1 cellular context compared by ENCODE assay signal in genomic region chr10:103231047-103231551, GRCh38.
A peak's percentile ranks its signal among the peaks of the same experiment; 100 is the strongest.
TF ChIP-seq lines count a peak whose summit lies in the region.

No MANE protein-coding gene starts in this region.

TF ChIP-seq in HepG2, 621 proteins besides CTCF, POLR2A, EP300 and RAD21 (continued from another document and continues in another):
- TF ChIP-seq FOXO4 (CRISPR knock-in tag; conservative IDR thresholded peaks at IDR 0.05) (no peak), ZNF44 (CRISPR knock-in tag; IDR thresholded peaks at IDR 0.05) (no peak), TCF7 (IDR thresholded peaks at IDR 0.05; ENCODE audit: low read depth) (peak; percentile 47), ZC3H13 (CRISPR knock-in tag; IDR thresholded peaks at IDR 0.05) (no peak), SKIL (CRISPR knock-in tag; IDR thresholded peaks at IDR 0.05; ENCODE audit: borderline replicate concordance) (no peak), MEF2D (CRISPR knock-in tag; IDR thresholded peaks at IDR 0.05) (peak; percentile 85; the same call in 1 of the 2 replicates), THAP8 (CRISPR knock-in tag; IDR thresholded peaks at IDR 0.05; ENCODE audit: borderline replicate concordance) (no peak), HMG20B (CRISPR knock-in tag; conservative IDR thresholded peaks at IDR 0.05) (no peak), NFIC (IDR thresholded peaks at IDR 0.05; ENCODE audit: low read length) (peak; percentile 68; the same call in 1 of the 2 replicates), LCORL (IDR thresholded peaks at IDR 0.05) (peak; percentile 79; the same call in 1 of the 2 replicates), LCORL (CRISPR knock-in tag; IDR thresholded peaks at IDR 0.05) (0 out of 2 replicates have a peak, but pooled peaks have one; percentile 32), FOXP4 (CRISPR knock-in tag; IDR thresholded peaks at IDR 0.05) (peak; percentile 44; the same call in 1 of the 2 replicates), HDAC1 (CRISPR knock-in tag; IDR thresholded peaks at IDR 0.05) (peak; percentile 59; the same call in 1 of the 2 replicates), HMGA1 (CRISPR knock-in tag; conservative IDR thresholded peaks at IDR 0.05) (no peak), IRF1 (CRISPR knock-in tag; IDR thresholded peaks at IDR 0.05; ENCODE audit: low read depth) (no peak), NR2F2 (IDR thresholded peaks at IDR 0.05; ENCODE audit: borderline replicate concordance, low read depth) (peak; percentile 39; the same call in 1 of the 2 replicates), ZBTB42 (CRISPR knock-in tag; IDR thresholded peaks at IDR 0.05) (no peak), ZNF841 (CRISPR knock-in tag; IDR thresholded peaks at IDR 0.05; ENCODE audit: borderline replicate concordance) (no peak), ZMYM4 (CRISPR knock-in tag; IDR thresholded peaks at IDR 0.05) (no peak), TRAFD1 (CRISPR knock-in tag; IDR thresholded peaks at IDR 0.05; ENCODE audit: borderline replicate concordance) (no peak), E2F5 (CRISPR knock-in tag; conservative IDR thresholded peaks at IDR 0.05) (no peak), ZNF772 (CRISPR knock-in tag; IDR thresholded peaks at IDR 0.05) (no peak), ZNF737 (CRISPR knock-in tag; IDR thresholded peaks at IDR 0.05; ENCODE audit: borderline replicate concordance) (no peak), POGZ (CRISPR knock-in tag; IDR thresholded peaks at IDR 0.05) (no peak), ZNF550 (CRISPR knock-in tag; IDR thresholded peaks at IDR 0.05; ENCODE audit: borderline replicate concordance) (no peak), ZNF124 (CRISPR knock-in tag; IDR thresholded peaks at IDR 0.05) (no peak), ZSCAN20 (CRISPR knock-in tag; IDR thresholded peaks at IDR 0.05; ENCODE audit: borderline replicate concordance) (no peak), GMEB1 (CRISPR knock-in tag; IDR thresholded peaks at IDR 0.05; ENCODE audit: borderline replicate concordance) (no peak), MXD4 (CRISPR knock-in tag; IDR thresholded peaks at IDR 0.05) (0 out of 2 replicates have a peak, but pooled peaks have one; percentile 17), CENPX (CRISPR knock-in tag; IDR thresholded peaks at IDR 0.05) (no peak), NFKBIZ (CRISPR knock-in tag; IDR thresholded peaks at IDR 0.05) (no peak; the same call in 1 of the 2 replicates), HNRNPL (IDR thresholded peaks at IDR 0.05; ENCODE audit: low read depth, low read length) (no peak), DRAP1 (CRISPR knock-in tag; IDR thresholded peaks at IDR 0.05) (no peak), ZNF275 (CRISPR knock-in tag; IDR thresholded peaks at IDR 0.05; ENCODE audit: borderline replicate concordance) (no peak), KLF6 (CRISPR knock-in tag; IDR thresholded peaks at IDR 0.05) (no peak), FUBP1 (CRISPR knock-in tag; IDR thresholded peaks at IDR 0.05; ENCODE audit: borderline replicate concordance) (no peak), ZNF639 (CRISPR knock-in tag; conservative IDR thresholded peaks at IDR 0.05) (no peak), ARID5B (CRISPR knock-in tag; IDR thresholded peaks at IDR 0.05) (peak; percentile 95)
